In genomic region chr12:93819048-93819491, GRCh38 we compare ENCODE assay signal across 9 cellular contexts.
DNase-seq lines count a peak whose midpoint lies in the region; TF ChIP-seq lines count a peak whose summit lies in the region.
"Had no signal": no experiment of that assay in that cellular context is flagged by ENCODE, and none has a peak within 500 bp of the region (broad histone marks: within the 10 kb centered on the region; RNA-seq: fewer than 3 reads in every experiment).

No MANE protein-coding gene starts in this region.

- H3F3A ChIP-seq in neural progenitor cell (ENCODE audit: low read depth), result no peaks in the 10 kb centered on the region

- no peak overlapping the region for H2AFZ ChIP-seq in neural progenitor cell (replicated peaks)

- peaks cover 5% of the 10 kb centered on the region for H3K27me3 Mint-ChIP-seq in neural progenitor cell (ENCODE audit: insufficient read depth, low read depth)

- TF ChIP-seq CTCF in C4-2B (conservative IDR thresholded peaks at IDR 0.05) (no peak), brain microvascular endothelial cell (IDR thresholded peaks at IDR 0.05; ENCODE audit: low read depth, low read length, missing control alignments) (no peak), neural progenitor cell (IDR thresholded peaks at IDR 0.05) (no peak), A673 (conservative IDR thresholded peaks at IDR 0.05; ENCODE audit: low read depth, low read length) (no peak)

- H3K36me3 Mint-ChIP-seq in neural progenitor cell, result no peaks in the 10 kb centered on the region

- BruUV-seq in A673 (replicated peaks; lab: Mats Ljungman, UMichigan), result no TSS peak

- H3K36me3 ChIP-seq in brain microvascular endothelial cell (replicated peaks), result no peaks in the 10 kb centered on the region
- no peaks in the 10 kb centered on the region for H3K36me3 ChIP-seq in rectal smooth muscle tissue (ENCODE audit: control insufficient read depth, insufficient read depth, low read length)
- no peaks in the 10 kb centered on the region for H3K36me3 ChIP-seq in neural progenitor cell
- H3K36me3 ChIP-seq in A673 (ENCODE audit: insufficient read depth, low read length, poor library complexity, severe bottlenecking), result no peaks in the 10 kb centered on the region
- H3K36me3 ChIP-seq: thoracic aorta had no signal

- DNase-seq in brain microvascular endothelial cell (no peak), hypothalamus (lab: John Stamatoyannopoulos, UW) (peak in 35 of 51 donors; percentile 4 to 80 (median 47)), GM19238 (ENCODE audit: insufficient read length, low spot score) (no peak), neural progenitor cell (ENCODE audit: low spot score) (no peak), T-helper 9 cell (no peak), A673 (ENCODE audit: low spot score) (no peak)

- H3K9ac ChIP-seq in rectal smooth muscle tissue (ENCODE audit: low read length), result no peak overlapping the region
- H3K9ac ChIP-seq in neural progenitor cell, result no peak overlapping the region

- no peaks in the 10 kb centered on the region for H4K20me1 ChIP-seq in neural progenitor cell (ENCODE audit: low read depth)

- H3K4me1 Mint-ChIP-seq in neural progenitor cell, result peaks cover 13% of the 10 kb centered on the region

- CTCF ChIA-PET in A673 (lab: Charles Lee), result no interaction called here

- H3K4me3 Mint-ChIP-seq in neural progenitor cell, result no peak overlapping the region

- intact Hi-C loops in A673 (cut with micrococcal nuclease; ENCODE audit: unreplicated experiment), result no loop called here

- no peak overlapping the region for H3K27ac Mint-ChIP-seq in neural progenitor cell

- H3K4me3 ChIP-seq in brain microvascular endothelial cell (ENCODE audit: low read depth, low read length) (no peak overlapping the region), rectal smooth muscle tissue (ENCODE audit: low read length) (no peak overlapping the region), neural progenitor cell (no peak overlapping the region), A673 (ENCODE audit: low read depth, low read length, poor library complexity, severe bottlenecking) (no peak overlapping the region)
- H3K4me3 ChIP-seq: thoracic aorta had no signal

- H3K4me1 ChIP-seq in rectal smooth muscle tissue (ENCODE audit: control insufficient read depth, insufficient read depth, low read length) (peaks cover 35% of the 10 kb centered on the region), neural progenitor cell (no peaks in the 10 kb centered on the region), A673 (ENCODE audit: insufficient read depth, low read length, poor library complexity, severe bottlenecking) (peaks cover 6% of the 10 kb centered on the region)

- H3K4me2 ChIP-seq in neural progenitor cell, result no peak overlapping the region

- no peaks in the 10 kb centered on the region for H3K27me3 ChIP-seq in brain microvascular endothelial cell (replicated peaks)
- H3K27me3 ChIP-seq in rectal smooth muscle tissue (ENCODE audit: control insufficient read depth, insufficient read depth, low read length), result no peaks in the 10 kb centered on the region
- no peaks in the 10 kb centered on the region for H3K27me3 ChIP-seq in neural progenitor cell
- no peaks in the 10 kb centered on the region for H3K27me3 ChIP-seq in A673 (replicated peaks; ENCODE audit: insufficient read depth, low read depth, low read length, poor library complexity)

- no peaks in the 10 kb centered on the region for H3K9me3 Mint-ChIP-seq in neural progenitor cell

- H3K27ac ChIP-seq in C4-2B, result peak overlapping the region; percentile 59
- peak overlapping the region; percentile 5 for H3K27ac ChIP-seq in brain microvascular endothelial cell
- H3K27ac ChIP-seq in rectal smooth muscle tissue (ENCODE audit: low read depth, low read length), result peak overlapping the region; percentile 80
- H3K27ac ChIP-seq in neural progenitor cell, result no peak overlapping the region
- no peak overlapping the region for H3K27ac ChIP-seq in A673 (ENCODE audit: low read depth, low read length, poor library complexity, severe bottlenecking)

- in situ Hi-C loops in brain microvascular endothelial cell (cut with HindIII; ENCODE audit: low pct_ligation_motif_present, low sequenced_read_pairs), result no loop called here

- POLR2A ChIA-PET in A673 (lab: Charles Lee; ENCODE audit: low non-redundant PET), result no interaction called here

- H3K79me2 ChIP-seq in neural progenitor cell (ENCODE audit: low read depth), result no peaks in the 10 kb centered on the region

- H3K9me3 ChIP-seq in neural progenitor cell (ENCODE audit: low read depth) (no peaks in the 10 kb centered on the region), A673 (ENCODE audit: low read depth, low read length, poor library complexity, severe bottlenecking) (no peaks in the 10 kb centered on the region)
- H3K9me3 ChIP-seq: thoracic aorta had no signal

Comparison
In these comparisons a context has a peak if more than half of its experiments do, and no peak if none do; other contexts are left out.
1. H3K27ac ChIP-seq: peak in C4-2B (single experiment), brain microvascular endothelial cell (single experiment) and rectal smooth muscle tissue (single experiment); none in neural progenitor cell (single experiment) and A673 (single experiment).
2. DNase-seq: peak in hypothalamus (35 of 51); none in brain microvascular endothelial cell (single experiment), GM19238 (single experiment), neural progenitor cell (single experiment), T-helper 9 cell (single experiment) and A673 (single experiment).